ENCODE assay signal across 1 cellular context in the genomic region with DNA sequence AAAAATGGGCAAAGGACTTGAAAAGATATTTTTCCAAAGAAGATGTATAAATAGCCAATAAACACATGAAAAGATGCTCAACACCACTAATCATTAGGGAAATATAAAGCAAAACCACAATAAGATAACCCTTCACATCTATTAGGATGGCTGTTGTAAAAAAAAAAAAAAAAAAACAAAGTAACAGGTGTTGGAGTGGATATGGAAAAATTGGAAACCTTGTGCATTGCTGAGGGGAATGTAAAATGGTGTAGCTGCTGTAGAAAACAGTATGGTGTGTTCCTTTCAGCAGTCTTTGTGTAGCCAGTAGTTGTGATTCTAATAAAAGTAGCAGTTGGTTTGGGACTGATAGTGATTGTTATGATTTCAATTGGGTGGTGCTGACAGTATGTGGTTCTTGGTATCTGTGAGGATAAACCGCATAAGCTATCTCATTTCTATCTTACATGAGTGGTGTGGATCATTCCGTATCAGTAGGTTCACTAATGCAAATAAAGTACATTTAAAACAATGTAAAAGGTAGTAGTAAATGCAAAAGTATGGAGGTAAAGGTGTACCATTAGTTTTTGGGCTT.
A peak's percentile ranks its signal among the peaks of the same experiment; 100 is the strongest.
TF ChIP-seq lines count a peak whose summit lies in the region.

No MANE protein-coding gene starts in this region.

TF ChIP-seq in K562, 482 proteins besides CTCF, POLR2A, EP300 and RAD21 (continues in another document):
- no peak for TF ChIP-seq SAFB2 (IDR thresholded peaks at IDR 0.05; ENCODE audit: borderline replicate concordance, low read depth, low read length, severe bottlenecking)
- no peak for TF ChIP-seq ZNF780A (CRISPR knock-in tag; IDR thresholded peaks at IDR 0.05)
- TF ChIP-seq ARNT (IDR thresholded peaks at IDR 0.05): no peak
- no peak for TF ChIP-seq ZNF695 (CRISPR knock-in tag; IDR thresholded peaks at IDR 0.05)
- TF ChIP-seq ESRRA (IDR thresholded peaks at IDR 0.05; ENCODE audit: borderline replicate concordance, low read depth): peak; percentile 54; the same call in 1 of the 2 replicates
- TF ChIP-seq PCBP2 (IDR thresholded peaks at IDR 0.05; ENCODE audit: low read depth, low read length, poor library complexity, severe bottlenecking): no peak
- no peak for TF ChIP-seq CSDE1 (IDR thresholded peaks at IDR 0.05)
- TF ChIP-seq TEAD1 (CRISPR knock-in tag; IDR thresholded peaks at IDR 0.05): peak in 1 of 2 experiments; percentile 68; a peak in 1 of 4 replicates
- TF ChIP-seq, protein P1, sequence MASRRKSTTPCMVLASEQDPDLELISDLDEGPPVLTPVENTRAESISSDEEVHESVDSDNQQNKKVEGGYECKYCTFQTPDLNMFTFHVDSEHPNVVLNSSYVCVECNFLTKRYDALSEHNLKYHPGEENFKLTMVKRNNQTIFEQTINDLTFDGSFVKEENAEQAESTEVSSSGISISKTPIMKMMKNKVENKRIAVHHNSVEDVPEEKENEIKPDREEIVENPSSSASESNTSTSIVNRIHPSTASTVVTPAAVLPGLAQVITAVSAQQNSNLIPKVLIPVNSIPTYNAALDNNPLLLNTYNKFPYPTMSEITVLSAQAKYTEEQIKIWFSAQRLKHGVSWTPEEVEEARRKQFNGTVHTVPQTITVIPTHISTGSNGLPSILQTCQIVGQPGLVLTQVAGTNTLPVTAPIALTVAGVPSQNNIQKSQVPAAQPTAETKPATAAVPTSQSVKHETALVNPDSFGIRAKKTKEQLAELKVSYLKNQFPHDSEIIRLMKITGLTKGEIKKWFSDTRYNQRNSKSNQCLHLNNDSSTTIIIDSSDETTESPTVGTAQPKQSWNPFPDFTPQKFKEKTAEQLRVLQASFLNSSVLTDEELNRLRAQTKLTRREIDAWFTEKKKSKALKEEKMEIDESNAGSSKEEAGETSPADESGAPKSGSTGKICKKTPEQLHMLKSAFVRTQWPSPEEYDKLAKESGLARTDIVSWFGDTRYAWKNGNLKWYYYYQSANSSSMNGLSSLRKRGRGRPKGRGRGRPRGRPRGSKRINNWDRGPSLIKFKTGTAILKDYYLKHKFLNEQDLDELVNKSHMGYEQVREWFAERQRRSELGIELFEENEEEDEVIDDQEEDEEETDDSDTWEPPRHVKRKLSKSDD (conservative IDR thresholded peaks at IDR 0.05; ENCODE audit: low read length): no peak
- TF ChIP-seq, protein P2, sequence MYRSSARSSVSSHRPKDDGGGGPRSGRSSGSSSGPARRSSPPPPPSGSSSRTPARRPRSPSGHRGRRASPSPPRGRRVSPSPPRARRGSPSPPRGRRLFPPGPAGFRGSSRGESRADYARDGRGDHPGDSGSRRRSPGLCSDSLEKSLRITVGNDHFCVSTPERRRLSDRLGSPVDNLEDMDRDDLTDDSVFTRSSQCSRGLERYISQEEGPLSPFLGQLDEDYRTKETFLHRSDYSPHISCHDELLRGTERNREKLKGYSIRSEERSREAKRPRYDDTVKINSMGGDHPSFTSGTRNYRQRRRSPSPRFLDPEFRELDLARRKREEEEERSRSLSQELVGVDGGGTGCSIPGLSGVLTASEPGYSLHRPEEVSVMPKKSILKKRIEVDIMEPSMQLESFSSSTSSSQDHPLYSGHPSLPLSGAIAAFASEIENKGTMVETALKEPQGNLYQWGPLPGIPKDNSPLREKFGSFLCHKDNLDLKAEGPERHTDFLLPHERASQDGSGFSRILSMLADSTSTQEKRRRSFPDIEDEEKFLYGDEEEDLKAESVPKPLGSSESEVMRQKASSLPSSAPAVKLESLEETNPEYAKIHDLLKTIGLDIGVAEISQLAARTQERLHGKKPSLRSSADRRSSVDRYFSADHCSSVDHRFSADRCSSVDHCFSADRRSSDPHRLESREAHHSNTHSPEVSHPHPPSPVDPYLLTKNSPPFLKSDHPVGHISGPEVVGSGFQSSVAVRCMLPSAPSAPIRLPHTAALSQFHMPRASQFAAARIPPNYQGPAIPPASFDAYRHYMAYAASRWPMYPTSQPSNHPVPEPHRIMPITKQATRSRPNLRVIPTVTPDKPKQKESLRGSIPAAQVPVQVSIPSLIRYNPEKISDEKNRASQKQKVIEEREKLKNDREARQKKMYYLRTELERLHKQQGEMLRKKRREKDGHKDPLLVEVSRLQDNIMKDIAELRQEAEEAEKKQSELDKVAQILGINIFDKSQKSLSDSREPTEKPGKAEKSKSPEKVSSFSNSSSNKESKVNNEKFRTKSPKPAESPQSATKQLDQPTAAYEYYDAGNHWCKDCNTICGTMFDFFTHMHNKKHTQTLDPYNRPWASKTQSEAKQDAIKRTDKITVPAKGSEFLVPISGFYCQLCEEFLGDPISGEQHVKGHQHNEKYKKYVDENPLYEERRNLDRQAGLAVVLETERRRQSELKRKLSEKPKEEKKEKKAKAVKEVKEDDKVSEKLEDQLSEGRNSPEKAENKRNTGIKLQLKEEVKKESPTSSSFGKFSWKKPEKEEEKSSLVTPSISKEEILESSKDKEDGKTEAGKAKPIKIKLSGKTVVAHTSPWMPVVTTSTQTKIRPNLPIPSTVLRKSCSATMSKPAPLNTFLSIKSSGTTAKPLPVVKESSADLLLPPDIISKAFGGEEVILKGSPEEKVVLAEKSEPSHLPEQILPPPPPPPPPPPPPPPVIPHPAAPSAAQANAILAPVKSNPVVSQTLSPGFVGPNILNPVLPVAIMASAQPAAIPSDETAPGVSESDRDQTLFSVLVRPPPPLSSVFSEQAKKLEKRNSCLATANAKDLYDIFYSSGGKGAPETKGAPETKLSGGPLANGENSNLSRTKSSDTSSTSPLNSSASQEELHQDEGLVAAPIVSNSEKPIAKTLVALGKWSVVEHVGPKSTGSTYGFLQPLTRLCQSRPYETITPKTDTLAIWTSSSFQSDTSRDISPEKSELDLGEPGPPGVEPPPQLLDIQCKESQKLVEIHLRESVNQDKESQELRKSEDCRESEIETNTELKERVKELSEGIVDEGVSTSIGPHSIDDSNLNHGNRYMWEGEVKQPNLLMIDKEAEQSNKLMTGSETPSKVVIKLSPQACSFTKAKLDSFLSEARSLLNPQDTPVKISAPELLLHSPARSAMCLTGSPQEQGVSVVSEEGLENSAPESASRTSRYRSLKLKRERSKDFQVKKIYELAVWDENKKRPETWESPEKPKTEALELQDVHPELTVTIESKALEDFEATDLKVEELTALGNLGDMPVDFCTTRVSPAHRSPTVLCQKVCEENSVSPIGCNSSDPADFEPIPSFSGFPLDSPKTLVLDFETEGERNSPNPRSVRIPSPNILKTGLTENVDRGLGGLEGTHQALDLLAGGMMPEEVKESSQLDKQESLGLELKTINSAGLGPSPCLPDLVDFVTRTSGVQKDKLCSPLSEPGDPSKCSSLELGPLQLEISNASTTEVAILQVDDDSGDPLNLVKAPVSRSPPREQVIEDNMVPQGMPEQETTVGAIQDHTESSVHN (IDR thresholded peaks at IDR 0.05; ENCODE audit: borderline replicate concordance in 1 of 2, low read depth in 1 of 2): no peak
- TF ChIP-seq FOXJ3 (CRISPR knock-in tag; IDR thresholded peaks at IDR 0.05): no peak
- 0 out of 2 replicates have a peak, but pooled peaks have one; percentile 17 for TF ChIP-seq MEF2D (tag; conservative IDR thresholded peaks at IDR 0.05; ENCODE audit: low read depth)
- TF ChIP-seq SETDB1 (IDR thresholded peaks at IDR 0.05; ENCODE audit: low read length): no peak
- no peak for TF ChIP-seq ZNF551 (CRISPR knock-in tag; IDR thresholded peaks at IDR 0.05)
- no peak for TF ChIP-seq SMAD2 (IDR thresholded peaks at IDR 0.05; ENCODE audit: low read depth, low read length)
- TF ChIP-seq KAT8 (IDR thresholded peaks at IDR 0.05; ENCODE audit: low read depth): no peak
- TF ChIP-seq L3MBTL2 (IDR thresholded peaks at IDR 0.05): no peak
- no peak for TF ChIP-seq EZH2 (IDR thresholded peaks at IDR 0.05; ENCODE audit: borderline replicate concordance, low read depth, low read length)
- no peak for TF ChIP-seq ZNF253 (CRISPR knock-in tag; conservative IDR thresholded peaks at IDR 0.05)
- TF ChIP-seq ZNF184 (CRISPR knock-in tag; IDR thresholded peaks at IDR 0.05): no peak
- TF ChIP-seq MYNN (IDR thresholded peaks at IDR 0.05): no peak
- no peak for TF ChIP-seq MYNN (CRISPR knock-in tag; IDR thresholded peaks at IDR 0.05)
- TF ChIP-seq, protein P3, sequence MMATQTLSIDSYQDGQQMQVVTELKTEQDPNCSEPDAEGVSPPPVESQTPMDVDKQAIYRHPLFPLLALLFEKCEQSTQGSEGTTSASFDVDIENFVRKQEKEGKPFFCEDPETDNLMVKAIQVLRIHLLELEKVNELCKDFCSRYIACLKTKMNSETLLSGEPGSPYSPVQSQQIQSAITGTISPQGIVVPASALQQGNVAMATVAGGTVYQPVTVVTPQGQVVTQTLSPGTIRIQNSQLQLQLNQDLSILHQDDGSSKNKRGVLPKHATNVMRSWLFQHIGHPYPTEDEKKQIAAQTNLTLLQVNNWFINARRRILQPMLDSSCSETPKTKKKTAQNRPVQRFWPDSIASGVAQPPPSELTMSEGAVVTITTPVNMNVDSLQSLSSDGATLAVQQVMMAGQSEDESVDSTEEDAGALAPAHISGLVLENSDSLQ (IDR thresholded peaks at IDR 0.05): no peak
- no peak for TF ChIP-seq ZNF436 (CRISPR knock-in tag; IDR thresholded peaks at IDR 0.05)
- TF ChIP-seq MCM3 (IDR thresholded peaks at IDR 0.05): no peak
- TF ChIP-seq ZNF239 (CRISPR knock-in tag; IDR thresholded peaks at IDR 0.05): 0 out of 2 replicates have a peak, but pooled peaks have one; percentile 23
- TF ChIP-seq FOXM1 (IDR thresholded peaks at IDR 0.05; ENCODE audit: low read depth): no peak; the same call in 1 of the 2 replicates
- no peak for TF ChIP-seq FOXM1 (CRISPR knock-in tag; IDR thresholded peaks at IDR 0.05; ENCODE audit: low read depth)
- no peak for TF ChIP-seq NEUROD1 (IDR thresholded peaks at IDR 0.05; ENCODE audit: borderline replicate concordance, low read depth, low read length, partially characterized antibody)
- TF ChIP-seq ZNF197 (CRISPR knock-in tag; IDR thresholded peaks at IDR 0.05; ENCODE audit: low read depth): no peak
- TF ChIP-seq TAL1 (IDR thresholded peaks at IDR 0.05): peak; percentile 42; the same call in 1 of the 2 replicates
- TF ChIP-seq, protein P4, sequence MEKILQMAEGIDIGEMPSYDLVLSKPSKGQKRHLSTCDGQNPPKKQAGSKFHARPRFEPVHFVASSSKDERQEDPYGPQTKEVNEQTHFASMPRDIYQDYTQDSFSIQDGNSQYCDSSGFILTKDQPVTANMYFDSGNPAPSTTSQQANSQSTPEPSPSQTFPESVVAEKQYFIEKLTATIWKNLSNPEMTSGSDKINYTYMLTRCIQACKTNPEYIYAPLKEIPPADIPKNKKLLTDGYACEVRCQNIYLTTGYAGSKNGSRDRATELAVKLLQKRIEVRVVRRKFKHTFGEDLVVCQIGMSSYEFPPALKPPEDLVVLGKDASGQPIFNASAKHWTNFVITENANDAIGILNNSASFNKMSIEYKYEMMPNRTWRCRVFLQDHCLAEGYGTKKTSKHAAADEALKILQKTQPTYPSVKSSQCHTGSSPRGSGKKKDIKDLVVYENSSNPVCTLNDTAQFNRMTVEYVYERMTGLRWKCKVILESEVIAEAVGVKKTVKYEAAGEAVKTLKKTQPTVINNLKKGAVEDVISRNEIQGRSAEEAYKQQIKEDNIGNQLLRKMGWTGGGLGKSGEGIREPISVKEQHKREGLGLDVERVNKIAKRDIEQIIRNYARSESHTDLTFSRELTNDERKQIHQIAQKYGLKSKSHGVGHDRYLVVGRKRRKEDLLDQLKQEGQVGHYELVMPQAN (IDR thresholded peaks at IDR 0.05; ENCODE audit: borderline replicate concordance): no peak
- TF ChIP-seq ZNF518B (CRISPR knock-in tag; IDR thresholded peaks at IDR 0.05): no peak
- peak; percentile 77 for TF ChIP-seq TEAD4 (IDR thresholded peaks at IDR 0.05; ENCODE audit: low read length)
- no peak for TF ChIP-seq TEAD4 (CRISPR knock-in tag; IDR thresholded peaks at IDR 0.05; ENCODE audit: borderline replicate concordance)
- TF ChIP-seq XRCC4 (IDR thresholded peaks at IDR 0.05; ENCODE audit: extremely low read depth, insufficient read depth, insufficient read length): no peak
- TF ChIP-seq CBX5 (IDR thresholded peaks at IDR 0.05; ENCODE audit: borderline replicate concordance, low read depth): no peak
- no peak for TF ChIP-seq TBL1XR1 (IDR thresholded peaks at IDR 0.05; ENCODE audit: low read length in 2 of 2)
- no peak for TF ChIP-seq ID3 (CRISPR knock-in tag; IDR thresholded peaks at IDR 0.05)
- TF ChIP-seq ID3 (tag; IDR thresholded peaks at IDR 0.05): 0 out of 2 replicates have a peak, but pooled peaks have one; percentile 32
- peak in 1 of 2 experiments; percentile 75; a peak in 2 of 4 replicates for TF ChIP-seq RCOR1 (IDR thresholded peaks at IDR 0.05; ENCODE audit: borderline replicate concordance in 1 of 2, low read depth in 2 of 2, low read length in 2 of 2)
- TF ChIP-seq NBN (IDR thresholded peaks at IDR 0.05; ENCODE audit: low read depth): no peak
- TF ChIP-seq MAFF (IDR thresholded peaks at IDR 0.05; ENCODE audit: low read length): no peak
- TF ChIP-seq TCFL5 (CRISPR knock-in tag; conservative IDR thresholded peaks at IDR 0.05): no peak
- TF ChIP-seq SIX5 (IDR thresholded peaks at IDR 0.05; ENCODE audit: borderline replicate concordance in 1 of 2, insufficient read depth in 1 of 2, low read depth in 1 of 2, low read length in 2 of 2): no peak
- no peak for TF ChIP-seq GABPA (tag; conservative IDR thresholded peaks at IDR 0.05; ENCODE audit: low read depth)
- TF ChIP-seq GABPB2 (CRISPR knock-in tag; conservative IDR thresholded peaks at IDR 0.05): no peak
